In the genomic region with DNA sequence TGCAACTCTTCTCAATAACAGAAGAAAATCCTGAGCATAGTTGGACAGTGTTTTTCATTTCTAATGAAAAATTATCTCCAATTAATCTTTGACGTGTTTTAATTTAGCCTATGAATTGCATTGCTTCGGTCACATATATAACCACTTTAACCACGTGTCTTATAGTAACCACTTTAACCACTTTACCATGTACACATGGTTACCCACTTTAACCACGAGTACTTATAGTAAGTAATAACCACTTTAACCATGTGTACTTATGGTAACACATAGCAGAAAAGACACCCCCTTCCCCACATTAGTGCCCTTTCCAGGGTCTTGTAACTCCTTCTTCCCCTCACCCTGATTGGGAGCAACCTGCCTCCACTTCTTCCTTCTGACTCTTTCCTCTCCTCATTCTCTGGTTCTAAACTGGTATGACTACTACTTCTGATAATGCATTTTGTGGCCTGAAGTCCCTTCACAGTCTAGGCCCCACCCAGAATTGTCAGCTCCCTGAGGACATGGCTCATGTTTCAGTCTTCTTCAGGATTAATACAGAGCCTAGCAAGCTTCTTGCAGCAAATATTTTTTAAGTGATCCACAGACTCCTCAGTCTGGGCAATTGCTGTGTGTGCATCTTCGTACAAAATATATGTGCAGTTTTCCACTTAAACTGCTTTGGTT, we compare ENCODE assay signal across 18 cellular contexts. TPM values are rescaled to one million over a fixed set of nuclear protein-coding genes. Genes with fewer than 3 reads are reported as not detected.
"Had no signal": no experiment of that assay in that cellular context is flagged by ENCODE, and none has a peak within 500 bp of the region (broad histone marks: within the 10 kb centered on the region; RNA-seq: fewer than 3 reads in every experiment).

No MANE protein-coding gene starts in this region.

- H3K27ac Mint-ChIP-seq: activated T-helper 1 cell treated with anti-CD3 and anti-CD28 coated beads, Interleukin-12 subunit alpha, Interleukin-12 subunit beta, Interleukin-2, Interleukin-4 antibody, amounts not matched to agents 30 ng/mL and 10 ng/mL and 1 ng/mL, durations not matched to agents 14 hours and 24 hours and 36 hours; dendritic cell treated with granulocyte-macrophage colony-stimulating factor and Interleukin-4, amounts not matched to agents 40 ng/mL and 50 ng/mL, for 4 days; naive thymus-derived CD4-positive, alpha-beta T cell had no signal

- H3K27me3 ChIP-seq: ascending aorta, breast epithelium, hepatocyte had no signal

- H3K36me3 ChIP-seq: ascending aorta, breast epithelium had no signal

- H3K9me3 Mint-ChIP-seq: activated T-helper 1 cell treated with anti-CD3 and anti-CD28 coated beads, Interleukin-12 subunit alpha, Interleukin-12 subunit beta, Interleukin-2, Interleukin-4 antibody, amounts not matched to agents 30 ng/mL and 10 ng/mL and 1 ng/mL, durations not matched to agents 14 hours and 24 hours and 36 hours; dendritic cell treated with granulocyte-macrophage colony-stimulating factor and Interleukin-4, amounts not matched to agents 40 ng/mL and 50 ng/mL, for 4 days had no signal

- H3K79me2 ChIP-seq: hepatocyte had no signal

- H3K4me1 ChIP-seq: ascending aorta, breast epithelium had no signal

- H3K9me3 ChIP-seq: ascending aorta, breast epithelium had no signal

- H3K4me2 ChIP-seq: hepatocyte had no signal

- DNase-seq: activated CD4-positive, alpha-beta T cell treated with anti-CD3 and anti-CD28 coated beads, Interleukin-2, amount 50 U/mL, for 1 hour; activated CD8-positive, alpha-beta memory T cell treated with anti-CD3 and anti-CD28 coated beads for 24 hours; activated naive CD4-positive, alpha-beta T cell treated with Interleukin-2 at 50 U/mL for 16 hours; effector memory CD4-positive, alpha-beta T cell; mammary epithelial cell; naive thymus-derived CD4-positive, alpha-beta T cell; posterior cingulate gyrus; stimulated activated CD4-positive, alpha-beta T cell treated with anti-CD3 and anti-CD28 coated beads, Interleukin-15, amount 100 ng/mL, for 24 hours; stimulated activated CD4-positive, alpha-beta T cell treated with anti-CD3 and anti-CD28 coated beads, Interleukin-4, amount 100 ng/mL, for 1 hour; stimulated activated naive CD4-positive, alpha-beta T cell; trophoblast cell had no signal

- H3K36me3 Mint-ChIP-seq: naive thymus-derived CD4-positive, alpha-beta T cell had no signal

- H3K27ac ChIP-seq: ascending aorta, breast epithelium, hepatocyte, skin epidermis had no signal

- H3K4me3 Mint-ChIP-seq: activated T-helper 1 cell treated with anti-CD3 and anti-CD28 coated beads, Interleukin-12 subunit alpha, Interleukin-12 subunit beta, Interleukin-2, Interleukin-4 antibody, amounts not matched to agents 30 ng/mL and 10 ng/mL and 1 ng/mL, durations not matched to agents 14 hours and 24 hours and 36 hours; dendritic cell treated with granulocyte-macrophage colony-stimulating factor and Interleukin-4, amounts not matched to agents 40 ng/mL and 50 ng/mL, for 4 days; naive thymus-derived CD4-positive, alpha-beta T cell had no signal

- H2AFZ ChIP-seq: hepatocyte had no signal

- H3K4me3 ChIP-seq: ascending aorta, breast epithelium, hepatocyte, skin epidermis had no signal

RNA-seq across cellular contexts. Expression of a gene that starts 25.0 kb away (rescaled TPM):
- total RNA-seq: activated T-helper 1 cell treated with anti-CD3 and anti-CD28 coated beads, Interleukin-12 subunit alpha, Interleukin-12 subunit beta, Interleukin-2, Interleukin-4 antibody, amounts not matched to agents 30 ng/mL and 10 ng/mL and 1 ng/mL, durations not matched to agents 14 hours and 24 hours and 36 hours; ascending aorta; naive thymus-derived CD4-positive, alpha-beta T cell had no signal
- polyA plus RNA-seq: hepatocyte; keratinocyte; mammary epithelial cell; naive thymus-derived CD4-positive, alpha-beta T cell had no signal
